In the genomic region with DNA sequence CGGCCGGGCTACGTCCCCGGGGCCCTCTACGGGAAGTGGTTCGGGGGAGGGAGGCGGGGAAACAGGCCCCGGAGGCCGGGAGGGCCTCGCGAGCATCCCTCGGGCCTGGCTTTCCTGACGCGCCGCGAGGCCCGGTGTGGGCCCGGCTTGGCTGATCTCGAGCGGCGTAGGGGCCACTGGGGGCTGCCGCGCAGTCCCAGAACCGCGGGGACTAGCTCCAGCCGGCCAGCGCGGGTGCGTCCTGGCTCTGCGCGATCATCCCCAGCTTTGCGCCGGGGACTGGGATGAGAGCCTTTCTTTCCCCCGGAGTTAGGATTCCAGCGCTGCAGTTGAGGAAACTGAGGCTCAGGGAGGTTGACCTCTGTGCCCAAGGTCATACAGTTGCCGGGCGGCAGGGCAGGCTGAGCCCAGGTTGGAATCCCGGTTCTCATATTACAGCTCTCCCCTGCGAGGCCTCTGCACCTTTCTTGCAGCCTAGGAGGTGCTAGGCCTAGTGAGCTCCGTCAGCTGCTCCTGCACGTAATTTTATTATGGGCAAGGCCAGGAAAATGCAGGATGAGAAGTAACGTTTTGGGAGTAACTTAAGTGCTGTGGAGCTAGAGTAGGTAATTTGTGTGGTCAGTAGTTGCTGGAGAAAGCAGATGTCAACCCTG, we compare ENCODE assay signal across 8 cellular contexts. TPM values are rescaled to one million over a fixed set of nuclear protein-coding genes. Genes with fewer than 3 reads are reported as not detected.
DNase-seq lines count a peak whose midpoint lies in the region; ATAC-seq and TF ChIP-seq lines count a peak whose summit lies in the region.

No MANE protein-coding gene starts in this region.

- peaks cover 76% of the 10 kb centered on the region for H3K4me1 Mint-ChIP-seq in activated naive CD4-positive, alpha-beta T cell treated with anti-CD3 and anti-CD28 coated beads for 36 hours (ENCODE audit: low read depth)
- H3K4me1 Mint-ChIP-seq in activated naive CD4-positive, alpha-beta T cell treated with anti-CD3 and anti-CD28 coated beads, Interleukin-2, amount 10 ng/mL, durations not matched to agents 7 days and 5 days: peaks cover 79% of the 10 kb centered on the region

- no peaks in the 10 kb centered on the region for H3K36me3 ChIP-seq in MM.1S (replicated peaks; ENCODE audit: insufficient read depth, low read length)
- H3K36me3 ChIP-seq in rectal smooth muscle tissue (ENCODE audit: control insufficient read depth, insufficient read depth, low read length): no peaks in the 10 kb centered on the region

- H3K79me2 ChIP-seq in MM.1S (ENCODE audit: low read length): peaks cover 67% of the 10 kb centered on the region

- ATAC-seq in right cardiac atrium: no peak

- no peaks in the 10 kb centered on the region for H3K9me3 Mint-ChIP-seq in activated naive CD4-positive, alpha-beta T cell treated with anti-CD3 and anti-CD28 coated beads for 36 hours
- no peaks in the 10 kb centered on the region for H3K9me3 Mint-ChIP-seq in activated naive CD4-positive, alpha-beta T cell treated with anti-CD3 and anti-CD28 coated beads, Interleukin-2, amount 10 ng/mL, durations not matched to agents 7 days and 5 days

- no peak for TF ChIP-seq CTCF in MM.1S (IDR thresholded peaks at IDR 0.05; ENCODE audit: low read length)

- peak overlapping the region; percentile 92 for H3K4me3 ChIP-seq in MM.1S (ENCODE audit: low read length)
- H3K4me3 ChIP-seq in right cardiac atrium (ENCODE audit: low read length): peak overlapping the region; percentile 81
- H3K4me3 ChIP-seq in rectal smooth muscle tissue (ENCODE audit: low read length): peak overlapping the region; percentile 82

- H3K4me3 Mint-ChIP-seq in activated naive CD4-positive, alpha-beta T cell treated with anti-CD3 and anti-CD28 coated beads for 36 hours: peak overlapping the region; percentile 90
- H3K4me3 Mint-ChIP-seq in activated naive CD4-positive, alpha-beta T cell treated with anti-CD3 and anti-CD28 coated beads, Interleukin-2, amount 10 ng/mL, durations not matched to agents 7 days and 5 days: peak overlapping the region; percentile 86

- CTCF ChIA-PET in activated naive CD4-positive, alpha-beta T cell treated with anti-CD3 and anti-CD28 coated beads for 36 hours (lab: Charles Lee): interaction anchor here (0.6 to 12.2 kb wide), 7 partner anchors 8 to 614 kb away, joined by 3 to 169 read pairs (median 4); a partner anchor contains a TSS
- CTCF ChIA-PET in activated naive CD4-positive, alpha-beta T cell treated with anti-CD3 and anti-CD28 coated beads, Interleukin-2, amount 10 ng/mL, durations not matched to agents 7 days and 5 days (lab: Charles Lee): interaction anchor here (1.1 to 20.7 kb wide), 5 partner anchors 8 to 54 kb away, joined by 3 to 285 read pairs (median 10); no protein-coding TSS in a partner anchor

- no peaks in the 10 kb centered on the region for H3K9me2 ChIP-seq in MM.1S (replicated peaks; ENCODE audit: insufficient read depth, low read length)

- no peaks in the 10 kb centered on the region for H4K20me1 ChIP-seq in MM.1S (ENCODE audit: insufficient read depth, low read length)

- peak overlapping the region; percentile 83 for H3K4me2 ChIP-seq in MM.1S (ENCODE audit: low read depth, low read length)

- H3K4me1 ChIP-seq in MM.1S (ENCODE audit: low read length) (peaks cover 54% of the 10 kb centered on the region), right cardiac atrium (ENCODE audit: control insufficient read depth, insufficient read depth, low read length) (peaks cover 27% of the 10 kb centered on the region), rectal smooth muscle tissue (ENCODE audit: control insufficient read depth, insufficient read depth, low read length) (peaks cover 25% of the 10 kb centered on the region)

- under 1% methylated on average over 42 of the region's 42 CpGs for WGBS in right cardiac atrium

- H3K9ac ChIP-seq in MM.1S (ENCODE audit: low read length): peak overlapping the region; percentile 94
- H3K9ac ChIP-seq in rectal smooth muscle tissue (ENCODE audit: low read length): peak overlapping the region; percentile 66

- H3K27me3 Mint-ChIP-seq in activated naive CD4-positive, alpha-beta T cell treated with anti-CD3 and anti-CD28 coated beads for 36 hours (ENCODE audit: low read depth): no peaks in the 10 kb centered on the region
- no peaks in the 10 kb centered on the region for H3K27me3 Mint-ChIP-seq in activated naive CD4-positive, alpha-beta T cell treated with anti-CD3 and anti-CD28 coated beads, Interleukin-2, amount 10 ng/mL, durations not matched to agents 7 days and 5 days

- peak; percentile 30 for DNase-seq in activated naive CD4-positive, alpha-beta T cell treated with anti-CD3 and anti-CD28 coated beads for 36 hours
- DNase-seq in activated naive CD4-positive, alpha-beta T cell (lab: John Stamatoyannopoulos, UW): no peak
- DNase-seq in MM.1S (peak; percentile 44), right cardiac atrium (no peak), posterior vena cava (ENCODE audit: low spot score) (no peak), globus pallidus (ENCODE audit: low spot score) (no peak)
- peak; percentile 40 for DNase-seq in activated naive CD4-positive, alpha-beta T cell treated with anti-CD3 and anti-CD28 coated beads, Interleukin-2, amount 10 ng/mL, durations not matched to agents 7 days and 5 days

- H3F3A ChIP-seq in MM.1S (ENCODE audit: insufficient read depth, low read length): peaks cover 83% of the 10 kb centered on the region

- H3K9me3 ChIP-seq in MM.1S (replicated peaks; ENCODE audit: insufficient read depth, low read length) (no peaks in the 10 kb centered on the region), right cardiac atrium (ENCODE audit: control insufficient read depth, low read length) (no peaks in the 10 kb centered on the region)

- H3K27ac Mint-ChIP-seq in activated naive CD4-positive, alpha-beta T cell treated with anti-CD3 and anti-CD28 coated beads for 36 hours: peak overlapping the region; percentile 84
- H3K27ac Mint-ChIP-seq in activated naive CD4-positive, alpha-beta T cell treated with anti-CD3 and anti-CD28 coated beads, Interleukin-2, amount 10 ng/mL, durations not matched to agents 7 days and 5 days: peak overlapping the region; percentile 95

- peaks cover 19% of the 10 kb centered on the region for H3K36me3 Mint-ChIP-seq in activated naive CD4-positive, alpha-beta T cell treated with anti-CD3 and anti-CD28 coated beads for 36 hours (ENCODE audit: low read depth)
- H3K36me3 Mint-ChIP-seq in activated naive CD4-positive, alpha-beta T cell treated with anti-CD3 and anti-CD28 coated beads, Interleukin-2, amount 10 ng/mL, durations not matched to agents 7 days and 5 days: no peaks in the 10 kb centered on the region

- no peaks in the 10 kb centered on the region for H3K27me3 ChIP-seq in MM.1S (replicated peaks; ENCODE audit: insufficient read depth, low read length)
- no peaks in the 10 kb centered on the region for H3K27me3 ChIP-seq in right cardiac atrium (ENCODE audit: control insufficient read depth, insufficient read depth)
- H3K27me3 ChIP-seq in rectal smooth muscle tissue (ENCODE audit: control insufficient read depth, insufficient read depth, low read length): no peaks in the 10 kb centered on the region

- H3K27ac ChIP-seq in MM.1S (ENCODE audit: low read length): peak overlapping the region; percentile 98
- H3K27ac ChIP-seq in right cardiac atrium (ENCODE audit: low read length): peak overlapping the region; percentile 84
- H3K27ac ChIP-seq in rectal smooth muscle tissue (ENCODE audit: low read depth, low read length): peak overlapping the region; percentile 75

- intact Hi-C loops in activated naive CD4-positive, alpha-beta T cell treated with anti-CD3 and anti-CD28 coated beads for 36 hours (cut with micrococcal nuclease): loop anchor here (2.0 to 5.0 kb wide), 5 partner anchors 280 to 1625 kb away; a partner anchor contains a TSS
- intact Hi-C loops in right cardiac atrium (cut with DNase I) (no loop called here), posterior vena cava (cut with DNase I) (no loop called here)

- no peak overlapping the region for H2AFZ ChIP-seq in MM.1S (ENCODE audit: low read length)

RNA-seq across cellular contexts. Expression of a gene that starts 0.5 kb away (rescaled TPM):
- total RNA-seq in activated naive CD4-positive, alpha-beta T cell treated with anti-CD3 and anti-CD28 coated beads for 36 hours: 100 to 1,000 TPM in 1 of 2 experiments, 10 to 100 TPM in 1; 96.4 to 102 TPM
- total RNA-seq in right cardiac atrium (10 to 100 TPM; 24.5 to 42.9 (median 38.7) TPM), posterior vena cava (10 to 100 TPM; 24.2 to 26.8 TPM)
- polyA plus RNA-seq in right cardiac atrium: 15.3 TPM

Comparison
In these comparisons a context has a peak if more than half of its experiments do, and no peak if none do; other contexts are left out.
1. DNase-seq: peak in activated naive CD4-positive, alpha-beta T cell treated with anti-CD3 and anti-CD28 coated beads for 36 hours (single experiment), MM.1S (single experiment) and activated naive CD4-positive, alpha-beta T cell treated with anti-CD3 and anti-CD28 coated beads, Interleukin-2, amount 10 ng/mL, durations not matched to agents 7 days and 5 days (single experiment); none in activated naive CD4-positive, alpha-beta T cell (0 of 4), right cardiac atrium (0 of 3), posterior vena cava (single experiment) and globus pallidus (single experiment).
2. Peak in every context shown above with its lines, with median percentiles within 50 percentile points of each other: H3K27ac ChIP-seq and H3K4me3 ChIP-seq.